Comparison of ENCODE assay signal across 19 cellular contexts in the genomic region with DNA sequence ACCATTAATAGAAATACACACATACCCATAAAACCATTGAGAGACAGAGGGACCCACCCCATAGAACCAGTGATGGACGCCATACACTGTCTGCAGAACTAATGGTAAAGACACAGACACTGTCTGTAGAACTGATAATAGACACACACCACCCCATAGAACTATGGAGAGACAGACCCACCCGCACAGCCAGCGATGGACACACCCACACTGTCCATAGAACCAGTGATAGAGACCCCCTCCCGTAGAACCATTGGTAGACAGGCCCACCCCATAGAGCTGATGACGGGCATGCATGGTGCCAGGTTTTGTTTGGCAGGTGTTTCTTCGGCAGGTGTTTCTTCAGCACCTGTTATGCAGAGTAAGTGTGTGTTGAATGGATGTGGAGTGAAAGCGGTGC.
"Had no signal": no experiment of that assay in that cellular context is flagged by ENCODE, and none has a peak within 500 bp of the region (broad histone marks: within the 10 kb centered on the region; RNA-seq: fewer than 3 reads in every experiment).

No MANE protein-coding gene starts in this region.

- DNase-seq: activated CD4-positive, alpha-beta T cell treated with anti-CD3 and anti-CD28 coated beads for 1 hour; activated CD4-positive, alpha-beta T cell treated with anti-CD3 and anti-CD28 coated beads, Interleukin-2, amount 50 U/mL, for 1 hour; activated CD8-positive, alpha-beta T cell treated with anti-CD3 and anti-CD28 coated beads, Interleukin-2, amount 10 ng/mL, durations not matched to agents 7 days and 5 days; activated naive CD4-positive, alpha-beta T cell; activated naive CD8-positive, alpha-beta T cell treated with anti-CD3 and anti-CD28 coated beads for 36 hours; activated T-cell treated with anti-CD3 and anti-CD28 coated beads, Interleukin-2, amount 50 U/mL, for 24 hours; colonic mucosa; foreskin fibroblast; heart right ventricle; left lung; naive B cell; nucleus accumbens; sigmoid colon; stimulated activated CD4-positive, alpha-beta T cell treated with anti-CD3 and anti-CD28 coated beads, Interleukin-15, amount 100 ng/mL, for 24 hours; stimulated activated CD4-positive, alpha-beta T cell treated with anti-CD3 and anti-CD28 coated beads, Interleukin-2, amount 100 ng/mL, for 48 hours; stimulated activated CD8-positive, alpha-beta memory T cell treated with anti-CD3 and anti-CD28 coated beads, Interleukin-4, amount 100 ng/mL, for 48 hours; stimulated activated naive B cell treated with anti-CD40 and anti-IgM and Interleukin-4, amounts not matched to agents 10 μg/mL and 1 μg/mL and 100 μg/mL, for 72 hours; T-helper 9 cell; trophoblast cell had no signal

- ATAC-seq: activated CD8-positive, alpha-beta T cell treated with anti-CD3 and anti-CD28 coated beads, Interleukin-2, amount 10 ng/mL, durations not matched to agents 7 days and 5 days; left lung; stimulated activated naive B cell treated with anti-CD40 and anti-IgM and Interleukin-4, amounts not matched to agents 10 μg/mL and 1 μg/mL and 100 μg/mL, for 72 hours had no signal
